ENCODE assay signal across 8 cellular contexts in the genomic region with DNA sequence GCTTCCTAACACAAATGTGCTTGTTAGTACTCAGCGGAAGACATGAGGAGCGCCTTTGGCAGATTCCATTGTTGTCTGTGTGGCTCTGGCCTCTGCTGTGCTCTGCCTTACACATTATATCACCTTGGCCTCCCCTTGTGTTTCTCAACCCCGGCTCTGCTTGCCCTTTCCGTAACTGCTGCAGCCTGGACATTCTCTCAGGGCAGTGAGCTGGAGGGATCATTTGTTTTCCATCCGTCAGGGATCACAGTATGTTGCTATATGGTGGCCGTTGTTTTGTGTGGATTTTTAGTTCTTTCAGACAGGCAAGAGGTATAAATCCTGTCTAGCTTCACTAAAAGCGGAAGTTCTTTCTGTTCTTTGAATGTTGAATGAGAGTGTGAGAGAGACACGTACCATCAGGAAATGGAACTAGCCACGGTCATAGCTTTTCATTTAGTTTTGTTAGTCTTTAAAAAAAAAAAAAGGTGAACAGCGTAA.
DNase-seq lines count a peak whose midpoint lies in the region; ATAC-seq, FAIRE-seq and TF ChIP-seq lines count a peak whose summit lies in the region.

No MANE protein-coding gene starts in this region.

- H3K36me3 ChIP-seq in heart right ventricle, result no peaks in the 10 kb centered on the region

- no peaks in the 10 kb centered on the region for H3K27me3 ChIP-seq in heart right ventricle

- H3K4me3 ChIP-seq in GM08714 (ENCODE audit: low read length) (peak overlapping the region; percentile 8; the same call in 1 of the 2 replicates), heart right ventricle (no peak overlapping the region)

- DNase-seq in KG1 (lab: John Stamatoyannopoulos, UW) (peak; percentile 58), heart right ventricle (peak in 1 of 2 donors; percentile 20), SW 1271 (lab: John Stamatoyannopoulos, UW) (no peak), urothelium cell line (ENCODE audit: low spot score) (no peak), NCI-H2107 (lab: John Stamatoyannopoulos, UW) (no peak)
- no peak for DNase-seq in activated CD8-positive, alpha-beta memory T cell treated with anti-CD3 and anti-CD28 coated beads, Interleukin-2, amount 50 U/mL, for 48 hours

- FAIRE-seq in urothelium cell line (lab: Jason Lieb, UNC), result no peak

- intact Hi-C loops in heart right ventricle (cut with DNase I), result no loop called here

- H3K27ac ChIP-seq in heart right ventricle, result peak overlapping the region in 9 of 10 donors; percentile 45 to 65 (median 62)

- no peak for TF ChIP-seq CTCF in heart right ventricle (IDR thresholded peaks at IDR 0.05)

- ATAC-seq in GM21447 (IDR thresholded peaks at IDR 0.05; ENCODE audit: unreplicated experiment) (peak; percentile 82), heart right ventricle (peak in 7 of 8 donors; percentile 49 to 93 (median 77))

- peaks cover 0 to 28% (median 17%) of the 10 kb centered on the region in 11 donors for H3K9me3 ChIP-seq in heart right ventricle

- WGBS in heart right ventricle, 2 donors, result 57 to 65% methylated on average over 10 of the region's 10 CpGs

- peaks cover 0 to 39% (median 22%) of the 10 kb centered on the region in 9 donors for H3K4me1 ChIP-seq in heart right ventricle
